ENCODE assay signal across 23 cellular contexts in genomic region chr12:31440134-31440533, GRCh38.
"Had no signal": no experiment of that assay in that cellular context is flagged by ENCODE, and none has a peak within 500 bp of the region (broad histone marks: within the 10 kb centered on the region; RNA-seq: fewer than 3 reads in every experiment).

No MANE protein-coding gene starts in this region.

- ATAC-seq: heart left ventricle; lower lobe of right lung; naive thymus-derived CD4-positive, alpha-beta T cell; stimulated activated naive B cell treated with anti-CD40 and anti-IgM and Interleukin-4, amounts not matched to agents 10 μg/mL and 1 μg/mL and 100 μg/mL, for 72 hours; stimulated activated naive CD8-positive, alpha-beta T cell treated with anti-CD3 and anti-CD28 coated beads, Interleukin-15, amount 100 ng/mL, for 72 hours; upper lobe of right lung had no signal

- H3K4me3 Mint-ChIP-seq: memory B cell; naive thymus-derived CD4-positive, alpha-beta T cell; nephron progenitor cell; stimulated activated naive B cell treated with anti-CD40 and anti-IgM and Interleukin-4, amounts not matched to agents 10 μg/mL and 1 μg/mL and 100 μg/mL, for 72 hours; stimulated activated naive CD8-positive, alpha-beta T cell treated with anti-CD3 and anti-CD28 coated beads, Interleukin-15, amount 100 ng/mL, for 72 hours had no signal

- H3K4me1 Mint-ChIP-seq: naive thymus-derived CD4-positive, alpha-beta T cell; nephron progenitor cell; stimulated activated naive CD8-positive, alpha-beta T cell treated with anti-CD3 and anti-CD28 coated beads, Interleukin-15, amount 100 ng/mL, for 72 hours had no signal

- H3K9me3 ChIP-seq: heart left ventricle, left ventricle myocardium inferior, lower lobe of right lung, neutrophil, sigmoid colon, testis, tibial nerve, upper lobe of right lung, vagina had no signal

- H3K27me3 Mint-ChIP-seq: memory B cell; stimulated activated naive B cell treated with anti-CD40 and anti-IgM and Interleukin-4, amounts not matched to agents 10 μg/mL and 1 μg/mL and 100 μg/mL, for 72 hours had no signal

- H3K36me3 ChIP-seq: lower lobe of right lung, neutrophil, upper lobe of right lung, vagina had no signal

- H3K4me3 ChIP-seq: coronary artery, heart left ventricle, left ventricle myocardium inferior, lower lobe of right lung, sigmoid colon, skin epidermis, testis, tibial nerve, upper lobe of right lung, vagina had no signal

- H3K9me3 Mint-ChIP-seq: memory B cell; naive thymus-derived CD4-positive, alpha-beta T cell; nephron progenitor cell; stimulated activated naive B cell treated with anti-CD40 and anti-IgM and Interleukin-4, amounts not matched to agents 10 μg/mL and 1 μg/mL and 100 μg/mL, for 72 hours; stimulated activated naive CD8-positive, alpha-beta T cell treated with anti-CD3 and anti-CD28 coated beads, Interleukin-15, amount 100 ng/mL, for 72 hours had no signal

- DNase-seq: effector CD4-positive, alpha-beta T cell; foreskin melanocyte; heart left ventricle; hypothalamus; islet precursor cell; left ventricle myocardium inferior; lower lobe of right lung; naive thymus-derived CD4-positive, alpha-beta T cell; posterior cingulate gyrus; sigmoid colon; stimulated activated CD4-positive, alpha-beta T cell treated with anti-CD3 and anti-CD28 coated beads, Interleukin-2, amount 100 ng/mL, for 24 hours; stimulated activated CD4-positive, alpha-beta T cell treated with anti-CD3 and anti-CD28 coated beads, Interleukin-4, amount 100 ng/mL, for 4 hours; stimulated activated naive B cell treated with anti-CD40 and anti-IgM and Interleukin-4, amounts not matched to agents 10 μg/mL and 1 μg/mL and 100 μg/mL, for 72 hours; stimulated activated naive CD8-positive, alpha-beta T cell treated with anti-CD3 and anti-CD28 coated beads, Interleukin-15, amount 100 ng/mL, for 72 hours; testis; upper lobe of right lung had no signal

- H3K27ac ChIP-seq: coronary artery, heart left ventricle, left ventricle myocardium inferior, lower lobe of right lung, neutrophil, sigmoid colon, skin epidermis, testis, tibial nerve, upper lobe of right lung, vagina had no signal

- H3K27me3 ChIP-seq: heart left ventricle, neutrophil, sigmoid colon, testis, tibial nerve, upper lobe of right lung, vagina had no signal

- H3K36me3 Mint-ChIP-seq: naive thymus-derived CD4-positive, alpha-beta T cell had no signal

- H3K4me1 ChIP-seq: heart left ventricle, left ventricle myocardium inferior, lower lobe of right lung, sigmoid colon, testis, tibial nerve, upper lobe of right lung, vagina had no signal

- H3K27ac Mint-ChIP-seq: memory B cell; naive thymus-derived CD4-positive, alpha-beta T cell; nephron progenitor cell; stimulated activated naive B cell treated with anti-CD40 and anti-IgM and Interleukin-4, amounts not matched to agents 10 μg/mL and 1 μg/mL and 100 μg/mL, for 72 hours; stimulated activated naive CD8-positive, alpha-beta T cell treated with anti-CD3 and anti-CD28 coated beads, Interleukin-15, amount 100 ng/mL, for 72 hours had no signal
